Comparison of ENCODE assay signal across 22 cellular contexts in genomic region chr14:69891422-69891821, GRCh38. TPM values are rescaled to one million over a fixed set of nuclear protein-coding genes. Genes with fewer than 3 reads are reported as not detected.
"Had no signal": no experiment of that assay in that cellular context is flagged by ENCODE, and none has a peak within 500 bp of the region (broad histone marks: within the 10 kb centered on the region; RNA-seq: fewer than 3 reads in every experiment).

No MANE protein-coding gene starts in this region.

- H3K27ac Mint-ChIP-seq: activated naive CD8-positive, alpha-beta T cell treated with anti-CD3 and anti-CD28 coated beads for 36 hours; effector memory CD8-positive, alpha-beta T cell; memory B cell; nephron progenitor cell; type B pancreatic cell had no signal

- H3K4me1 ChIP-seq: breast epithelium, colonic mucosa, esophagus muscularis mucosa, spleen had no signal

- H3K27ac ChIP-seq: breast epithelium, colonic mucosa, dorsolateral prefrontal cortex, esophagus muscularis mucosa, spleen, thoracic aorta had no signal

- H3K9me3 ChIP-seq: colonic mucosa, mucosa of descending colon had no signal

- H3K9me3 Mint-ChIP-seq: activated naive CD8-positive, alpha-beta T cell treated with anti-CD3 and anti-CD28 coated beads for 36 hours; central memory CD8-positive, alpha-beta T cell; effector memory CD8-positive, alpha-beta T cell; type B pancreatic cell had no signal

- H3K4me1 Mint-ChIP-seq: activated naive CD8-positive, alpha-beta T cell treated with anti-CD3 and anti-CD28 coated beads for 36 hours; central memory CD8-positive, alpha-beta T cell; memory B cell had no signal

- H3K27me3 Mint-ChIP-seq: type B pancreatic cell had no signal

- H3K4me3 ChIP-seq: breast epithelium, colonic mucosa, dorsolateral prefrontal cortex, esophagus muscularis mucosa, mucosa of descending colon, spleen, thoracic aorta had no signal

- H3K36me3 ChIP-seq: breast epithelium, colonic mucosa, esophagus muscularis mucosa, spleen, thoracic aorta had no signal

- H3K4me3 Mint-ChIP-seq: activated naive CD8-positive, alpha-beta T cell treated with anti-CD3 and anti-CD28 coated beads for 36 hours; central memory CD8-positive, alpha-beta T cell; effector memory CD8-positive, alpha-beta T cell; memory B cell; nephron progenitor cell; type B pancreatic cell had no signal

- DNase-seq: activated CD4-positive, alpha-beta T cell treated with anti-CD3 and anti-CD28 coated beads for 4 hours; activated CD4-positive, alpha-beta T cell treated with anti-CD3 and anti-CD28 coated beads, Interleukin-2, amount 50 U/mL, for 48 hours; activated CD4-positive, CD25-positive, alpha-beta regulatory T cell; activated naive CD4-positive, alpha-beta T cell treated with Interleukin-2 at 50 U/mL for 16 hours; activated naive CD8-positive, alpha-beta T cell treated with anti-CD3 and anti-CD28 coated beads for 36 hours; activated T-cell treated with anti-CD3 and anti-CD28 coated beads, Interleukin-2, amount 50 U/mL, for 48 hours; colonic mucosa; dorsolateral prefrontal cortex; effector memory CD8-positive, alpha-beta T cell; mucosa of descending colon; nephron progenitor cell; spleen; stimulated activated CD4-positive, alpha-beta T cell treated with anti-CD3 and anti-CD28 coated beads, Interleukin-4, amount 100 ng/mL, for 1 hour; stimulated activated naive CD4-positive, alpha-beta T cell; T-helper 9 cell had no signal

- H3K36me3 Mint-ChIP-seq: activated naive CD8-positive, alpha-beta T cell treated with anti-CD3 and anti-CD28 coated beads for 36 hours; type B pancreatic cell had no signal

- ATAC-seq: effector memory CD8-positive, alpha-beta T cell; mucosa of descending colon had no signal

- H3K27me3 ChIP-seq: breast epithelium, colonic mucosa had no signal

RNA-seq across cellular contexts. Expression of gene SMOC1, which starts 12.2 kb away (rescaled TPM):
- total RNA-seq: activated naive CD8-positive, alpha-beta T cell treated with anti-CD3 and anti-CD28 coated beads for 36 hours; T-helper 1 cell treated with Interleukin-12 subunit alpha and Interleukin-12 subunit beta and Interleukin-4 antibody, amounts not matched to agents 30 ng/mL and 1 ng/mL, for 36 hours had no signal
